1 cellular context compared by ENCODE assay signal in genomic region chr6:73566954-73567591, GRCh38.
A peak's percentile ranks its signal among the peaks of the same experiment; 100 is the strongest.
TF ChIP-seq lines count a peak whose summit lies in the region.

No MANE protein-coding gene starts in this region.

TF ChIP-seq in HepG2, 621 proteins besides CTCF, POLR2A, EP300 and RAD21 (continued from another document and continues in another):
- TF ChIP-seq ZBTB43 (CRISPR knock-in tag; conservative IDR thresholded peaks at IDR 0.05) (peak; percentile 57; the same call in 1 of the 2 replicates), MEIS1 (CRISPR knock-in tag; IDR thresholded peaks at IDR 0.05; ENCODE audit: borderline replicate concordance) (peak; percentile 86; the same call in 1 of the 2 replicates), RAD51 (IDR thresholded peaks at IDR 0.05; ENCODE audit: borderline replicate concordance) (no peak), ZMAT5 (CRISPR knock-in tag; IDR thresholded peaks at IDR 0.05; ENCODE audit: borderline replicate concordance, low read depth) (no peak), AKAP8 (CRISPR knock-in tag; IDR thresholded peaks at IDR 0.05) (no peak; the same call in 1 of the 2 replicates), FOXP1 (IDR thresholded peaks at IDR 0.05) (no peak), FOXP1 (CRISPR knock-in tag; IDR thresholded peaks at IDR 0.05) (peak; percentile 78), PATZ1 (CRISPR knock-in tag; IDR thresholded peaks at IDR 0.05) (peak; percentile 76), ZNF160 (CRISPR knock-in tag; IDR thresholded peaks at IDR 0.05) (no peak), RFX5 (IDR thresholded peaks at IDR 0.05; ENCODE audit: low read depth, low read length) (no peak), PRDM15 (CRISPR knock-in tag; IDR thresholded peaks at IDR 0.05) (no peak), SMC3 (IDR thresholded peaks at IDR 0.05; ENCODE audit: low read length) (peak; percentile 49), CSRNP2 (CRISPR knock-in tag; conservative IDR thresholded peaks at IDR 0.05; ENCODE audit: low read depth) (no peak), CREB1 (IDR thresholded peaks at IDR 0.05) (no peak), CREB1 (CRISPR knock-in tag; IDR thresholded peaks at IDR 0.05) (peak; percentile 67), ZNF510 (CRISPR knock-in tag; IDR thresholded peaks at IDR 0.05; ENCODE audit: low read depth) (peak; percentile 71; the same call in 1 of the 2 replicates), ZSCAN5A (CRISPR knock-in tag; IDR thresholded peaks at IDR 0.05; ENCODE audit: borderline replicate concordance) (0 out of 2 replicates have a peak, but pooled peaks have one; percentile 49), MIER2 (CRISPR knock-in tag; IDR thresholded peaks at IDR 0.05) (0 out of 2 replicates have a peak, but pooled peaks have one; percentile 40), IRF2 (CRISPR knock-in tag; IDR thresholded peaks at IDR 0.05) (peak; percentile 95), ZXDC (CRISPR knock-in tag; IDR thresholded peaks at IDR 0.05) (no peak), ZNF800 (CRISPR knock-in tag; IDR thresholded peaks at IDR 0.05) (peak; percentile 15; the same call in 1 of the 2 replicates), ZNF18 (CRISPR knock-in tag; IDR thresholded peaks at IDR 0.05; ENCODE audit: insufficient replicate concordance) (peak; percentile 61), ATM (IDR thresholded peaks at IDR 0.05; ENCODE audit: borderline replicate concordance) (no peak), ZNF547 (CRISPR knock-in tag; IDR thresholded peaks at IDR 0.05) (no peak; the same call in 1 of the 2 replicates), ZNF564 (CRISPR knock-in tag; IDR thresholded peaks at IDR 0.05) (0 out of 2 replicates have a peak, but pooled peaks have one; percentile 58), HNRNPH1 (optimal IDR thresholded peaks at IDR 0.05; ENCODE audit: low read depth, low read length) (no peak), HHEX (CRISPR knock-in tag; IDR thresholded peaks at IDR 0.05) (no peak), ZNF263 (CRISPR knock-in tag; IDR thresholded peaks at IDR 0.05) (no peak), MYC (CRISPR knock-in tag; IDR thresholded peaks at IDR 0.05; ENCODE audit: borderline replicate concordance) (peak; percentile 82; the same call in 1 of the 2 replicates), ZNF816 (CRISPR knock-in tag; IDR thresholded peaks at IDR 0.05; ENCODE audit: borderline replicate concordance) (no peak), DNMT1 (CRISPR knock-in tag; IDR thresholded peaks at IDR 0.05) (no peak), ATF4 (CRISPR knock-in tag; IDR thresholded peaks at IDR 0.05) (peak in 1 of 2 experiments; percentile 85; a peak in 2 of 4 replicates), ETV5 (CRISPR knock-in tag; IDR thresholded peaks at IDR 0.05; ENCODE audit: borderline replicate concordance) (peak; percentile 88), RCOR2 (CRISPR knock-in tag; IDR thresholded peaks at IDR 0.05) (peak; percentile 84), MXD3 (CRISPR knock-in tag; IDR thresholded peaks at IDR 0.05) (no peak), ZNF891 (CRISPR knock-in tag; IDR thresholded peaks at IDR 0.05) (no peak), ZNF770 (CRISPR knock-in tag; IDR thresholded peaks at IDR 0.05) (0 out of 2 replicates have a peak, but pooled peaks have one; percentile 7), KLF11 (CRISPR knock-in tag; IDR thresholded peaks at IDR 0.05) (peak; percentile 83)
